In the genomic region with DNA sequence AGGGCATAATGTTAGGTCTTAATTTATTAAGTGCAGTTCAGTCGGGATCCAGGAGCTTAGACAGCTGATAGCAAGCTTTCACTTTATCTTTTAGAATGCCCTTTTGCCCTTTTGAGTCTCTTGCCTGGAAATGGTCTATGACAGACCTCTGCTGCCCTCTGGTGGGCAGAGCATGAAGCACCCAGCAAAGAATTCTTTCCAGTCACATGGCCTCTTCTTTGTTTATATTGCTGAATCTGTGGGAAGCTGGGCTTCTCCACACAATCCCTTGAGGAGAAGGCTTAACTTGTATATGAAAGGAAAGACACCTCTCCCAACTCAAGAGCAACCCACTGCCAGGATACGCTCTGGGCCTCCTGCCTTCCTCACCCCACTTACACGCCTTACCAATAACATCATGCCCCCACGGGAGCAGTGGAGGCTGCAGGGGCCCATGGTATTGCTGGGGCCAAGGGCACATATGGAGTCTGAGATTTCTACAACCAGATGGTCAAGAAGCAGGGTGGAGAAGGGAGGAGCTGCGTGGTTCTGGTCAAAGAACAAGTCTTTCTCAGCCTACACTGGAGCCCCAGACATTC, we compare ENCODE assay signal across 8 cellular contexts. TPM values are rescaled to one million over a fixed set of nuclear protein-coding genes. Genes with fewer than 3 reads are reported as not detected.
DNase-seq lines count a peak whose midpoint lies in the region; ATAC-seq, FAIRE-seq and TF ChIP-seq lines count a peak whose summit lies in the region.

No MANE protein-coding gene starts in this region.

- DNase-seq in Ammon's horn (ENCODE audit: low spot score) (peak; percentile 85), HAP-1 (ENCODE audit: low spot score in 2 of 2) (peak; percentile 80 to 87), NCI-H446 (lab: John Stamatoyannopoulos, UW) (peak; percentile 77 to 83), choroid plexus epithelial cell (ENCODE audit: low read depth) (peak; percentile 84), HepG2 (ENCODE audit: low spot score) (peak; percentile 92)
- DNase-seq in activated CD4-positive, alpha-beta T cell treated with anti-CD3 and anti-CD28 coated beads for 24 hours (ENCODE audit: low read depth in 2 of 2) = peak; percentile 67 to 69
- DNase-seq in stimulated activated CD4-positive, alpha-beta T cell treated with anti-CD3 and anti-CD28 coated beads, Interleukin-2, amount 100 ng/mL, for 48 hours = peak; percentile 76 to 80

- H3K4me1 ChIP-seq in HAP-1 = no peaks in the 10 kb centered on the region
- peaks cover 15% of the 10 kb centered on the region for H3K4me1 ChIP-seq in HepG2 (ENCODE audit: insufficient read depth, low read length)

- intact Hi-C loops in HepG2 (cut with micrococcal nuclease; ENCODE audit: unreplicated experiment) = loop anchor here (1.0 to 5.0 kb wide), 4 partner anchors 179 to 409 kb away; partner anchors contain the start of gene SYS1

- H3K4me3 ChIP-seq in HAP-1 (no peak overlapping the region), choroid plexus epithelial cell (ENCODE audit: low read depth, low read length) (peak overlapping the region; percentile 15), HepG2 (replicated peaks in 1 of 3; ENCODE audit: insufficient read depth in 1 of 3, low read depth in 2 of 3, low read length in 3 of 3) (peak overlapping the region in 1 of 3 experiments; percentile 44; a peak in 2 of 6 replicates)

- no peak for TF ChIP-seq POLR2A in HepG2 (IDR thresholded peaks at IDR 0.05; ENCODE audit: insufficient read depth in 1 of 2, low read depth in 2 of 2, low read length in 2 of 2)

- FAIRE-seq in HepG2 (lab: Jason Lieb, UNC) = peak; percentile 100

- peak overlapping the region; percentile 52 for H3K4me2 ChIP-seq in HepG2 (ENCODE audit: low read depth, low read length)

- no peak overlapping the region for H3K27ac ChIP-seq in HepG2 (ENCODE audit: extremely low read length, insufficient read depth, low read length)

- TF ChIP-seq EP300 in HepG2 (IDR thresholded peaks at IDR 0.05; ENCODE audit: low read depth in 2 of 2, low read length in 2 of 2) = 0 out of 4 replicates have a peak, but pooled peaks of 1 of the 2 experiments have one; percentile 1
- TF ChIP-seq EP300 in HepG2 (CRISPR knock-in tag; IDR thresholded peaks at IDR 0.05; ENCODE audit: borderline replicate concordance) = no peak

- 8% methylated on average over 5 of the region's 5 CpGs for WGBS in HepG2 (ENCODE audit: low lambda C conversion rate)

- peak overlapping the region; percentile 78 for H2AFZ ChIP-seq in HepG2 (ENCODE audit: low read length)

- H3K9ac ChIP-seq in HepG2 (ENCODE audit: insufficient read depth, low read depth, low read length) = no peak overlapping the region

- TF ChIP-seq CTCF in choroid plexus epithelial cell (conservative IDR thresholded peaks at IDR 0.05; ENCODE audit: low read depth, low read length) = peak; percentile 97
- peak; percentile 97 for TF ChIP-seq CTCF in HepG2 (CRISPR knock-in tag; IDR thresholded peaks at IDR 0.05)

- in situ Hi-C loops in HAP-1 (cut with MboI; ENCODE audit: low sequenced_read_pairs) = loop anchor here (5.0 to 10.0 kb wide), 3 partner anchors 229 to 456 kb away; no protein-coding TSS in a partner anchor
- in situ Hi-C loops in HepG2 (cut with HindIII; ENCODE audit: extremely low pct_ligation_motif_present, low pct_unique_long_range_greater_than_20kb) = loop anchor here (5.0 kb wide), 4 partner anchors 174 to 454 kb away; partner anchors contain the start of gene EPPIN

- H3K27me3 ChIP-seq in HAP-1 (ENCODE audit: low read depth) = peaks cover 21% of the 10 kb centered on the region
- peaks cover 2 to 15% of the 10 kb centered on the region in 2 experiments; a peak in 3 of 5 replicates for H3K27me3 ChIP-seq in HepG2 (ENCODE audit: control insufficient read depth in 1 of 2, insufficient read depth in 2 of 2, low read length in 2 of 2)

- TF ChIP-seq RAD21 in HepG2 (CRISPR knock-in tag; IDR thresholded peaks at IDR 0.05) = peak; percentile 99

- BruUV-seq in HepG2 (replicated peaks; lab: Mats Ljungman, UMichigan) = no TSS peak

- CTCF ChIA-PET in HepG2 (lab: Yijun Ruan, JAX; ENCODE audit: low intra/inter-chr PET ratio, low total read pairs) = interaction anchor here (1.0 to 3.6 kb wide), 10 partner anchors 176 to 452 kb away, joined by 3 to 95 read pairs (median 8); no protein-coding TSS in a partner anchor

- POLR2A ChIA-PET in HepG2 (lab: Yijun Ruan, JAX) = interaction anchor here (0.9 to 1.9 kb wide), 11 partner anchors 8 to 452 kb away, joined by 3 to 8 read pairs (median 4); partner anchors contain the start of genes DNTTIP1, SYS1 and WFDC3

- H3K79me2 ChIP-seq in HepG2 (ENCODE audit: insufficient read depth, low read length) = no peaks in the 10 kb centered on the region

- H4K20me1 ChIP-seq in HepG2 (ENCODE audit: insufficient read depth, low read length) = no peaks in the 10 kb centered on the region

- ATAC-seq in HepG2 (peak; percentile 90), GM21786 (IDR thresholded peaks at IDR 0.05; ENCODE audit: unreplicated experiment) (no peak)

- H3K9me3 ChIP-seq in HAP-1 (no peaks in the 10 kb centered on the region), HepG2 (ENCODE audit: low read length) (no peaks in the 10 kb centered on the region)

- H3K36me3 ChIP-seq in HAP-1 (replicated peaks) (no peaks in the 10 kb centered on the region), HepG2 (replicated peaks in 1 of 2; ENCODE audit: control insufficient read depth in 1 of 2, insufficient read depth in 2 of 2, low read length in 2 of 2) (no peaks in the 10 kb centered on the region)

RNA-seq across cellular contexts. Expression of gene WFDC3, which starts 20.4 kb away (rescaled TPM):
- total RNA-seq in HepG2 (2016; rRNA removed; fragmentation: Illumina TruSeq; extraction: Trizol) = 0.40 and 0.58 TPM in 2 replicates
- total RNA-seq in HepG2 (2016; cell fraction: cytosol; rRNA removed; fragmentation: Illumina TruSeq; extraction: Trizol; ENCODE audit: low read depth) = not detected in 2 replicates
- total RNA-seq in HepG2 (2016; cell fraction: insoluble cytoplasmic fraction; rRNA removed; fragmentation: Illumina TruSeq; extraction: Trizol) = not detected in 2 replicates
- total RNA-seq in HepG2 (2016; cell fraction: membrane; rRNA removed; fragmentation: Illumina TruSeq; extraction: Trizol) = not detected in 2 replicates
- total RNA-seq in HepG2 (2016; cell fraction: nucleus; rRNA removed; fragmentation: Illumina TruSeq; extraction: Trizol) = not detected in 2 replicates
- 0.33 TPM in 1 of 2 replicates, not detected in the other for polyA plus RNA-seq in HepG2 (2011; rRNA removed)
- 0.28 and 0.32 TPM in 2 replicates for polyA plus RNA-seq in HepG2 (2011; cell fraction: cytosol; rRNA removed)
- not detected in 2 replicates for polyA plus RNA-seq in HepG2 (2011; cell fraction: nucleus; rRNA removed)
- polyA plus RNA-seq in HepG2 (2012) = not detected in 2 replicates
- polyA plus RNA-seq in HepG2 (2016; cell fraction: cytosol; fragmentation: Illumina TruSeq; extraction: Trizol; ENCODE audit: low read depth) = 0.69 TPM in 1 of 2 replicates, not detected in the other
- polyA plus RNA-seq in HepG2 (2016; cell fraction: insoluble cytoplasmic fraction; fragmentation: Illumina TruSeq; extraction: Trizol; ENCODE audit: low read depth) = 0.67 TPM in 1 of 2 replicates, not detected in the other
- polyA plus RNA-seq in HepG2 (2016; cell fraction: membrane; fragmentation: Illumina TruSeq; extraction: Trizol; ENCODE audit: low read depth) = 0.76 TPM in 1 of 2 replicates, not detected in the other
- not detected in 2 replicates for polyA plus RNA-seq in HepG2 (2016; cell fraction: nucleus; fragmentation: Illumina TruSeq; extraction: Trizol; ENCODE audit: insufficient read depth, low read depth)
- polyA minus RNA-seq in HepG2 (2011; rRNA and poly(A)+ RNA removed; ENCODE audit: low replicate concordance) = not detected in 2 replicates
- polyA minus RNA-seq in HepG2 (2011; cell fraction: cytosol; rRNA and poly(A)+ RNA removed) = not detected in 2 replicates
- polyA minus RNA-seq in HepG2 (2011; cell fraction: nucleus; rRNA and poly(A)+ RNA removed) = 1.0 TPM in 1 of 2 replicates, not detected in the other

RNA-seq across cellular contexts. Expression of gene DNTTIP1, which starts 20.5 kb away (rescaled TPM):
- 23.2 and 40.1 TPM in 2 replicates for total RNA-seq in HepG2 (2016; rRNA removed; fragmentation: Illumina TruSeq; extraction: Trizol)
- 7.7 TPM in 2 replicates for total RNA-seq in HepG2 (2016; cell fraction: cytosol; rRNA removed; fragmentation: Illumina TruSeq; extraction: Trizol; ENCODE audit: low read depth)
- 24.8 and 38.1 TPM in 2 replicates for total RNA-seq in HepG2 (2016; cell fraction: insoluble cytoplasmic fraction; rRNA removed; fragmentation: Illumina TruSeq; extraction: Trizol)
- total RNA-seq in HepG2 (2016; cell fraction: membrane; rRNA removed; fragmentation: Illumina TruSeq; extraction: Trizol) = 16.6 and 17.9 TPM in 2 replicates
- 22.3 and 25.4 TPM in 2 replicates for total RNA-seq in HepG2 (2016; cell fraction: nucleus; rRNA removed; fragmentation: Illumina TruSeq; extraction: Trizol)
- 56.7 and 56.8 TPM in 2 replicates for polyA plus RNA-seq in HepG2 (2011; rRNA removed)
- polyA plus RNA-seq in HepG2 (2011; cell fraction: cytosol; rRNA removed) = 53.3 and 67.0 TPM in 2 replicates
- 32.3 and 33.3 TPM in 2 replicates for polyA plus RNA-seq in HepG2 (2011; cell fraction: nucleus; rRNA removed)
- 30.3 and 40.0 TPM in 2 replicates for polyA plus RNA-seq in HepG2 (2012)
- 14.1 and 14.5 TPM in 2 replicates for polyA plus RNA-seq in HepG2 (2016; cell fraction: cytosol; fragmentation: Illumina TruSeq; extraction: Trizol; ENCODE audit: low read depth)
- 67.9 and 72.1 TPM in 2 replicates for polyA plus RNA-seq in HepG2 (2016; cell fraction: insoluble cytoplasmic fraction; fragmentation: Illumina TruSeq; extraction: Trizol; ENCODE audit: low read depth)
- 21.7 and 24.7 TPM in 2 replicates for polyA plus RNA-seq in HepG2 (2016; cell fraction: membrane; fragmentation: Illumina TruSeq; extraction: Trizol; ENCODE audit: low read depth)
- polyA plus RNA-seq in HepG2 (2016; cell fraction: nucleus; fragmentation: Illumina TruSeq; extraction: Trizol; ENCODE audit: insufficient read depth, low read depth) = 53.7 and 62.4 TPM in 2 replicates
- 18.2 and 34.1 TPM in 2 replicates for polyA minus RNA-seq in HepG2 (2011; rRNA and poly(A)+ RNA removed; ENCODE audit: low replicate concordance)
- 20.2 and 22.0 TPM in 2 replicates for polyA minus RNA-seq in HepG2 (2011; cell fraction: cytosol; rRNA and poly(A)+ RNA removed)
- 11.3 and 22.8 TPM in 2 replicates for polyA minus RNA-seq in HepG2 (2011; cell fraction: nucleus; rRNA and poly(A)+ RNA removed)

RNA-seq across cellular contexts. Expression of gene UBE2C, which starts 41.2 kb away (rescaled TPM):
- 123 and 139 TPM in 2 replicates for total RNA-seq in HepG2 (2016; rRNA removed; fragmentation: Illumina TruSeq; extraction: Trizol)
- total RNA-seq in HepG2 (2016; cell fraction: cytosol; rRNA removed; fragmentation: Illumina TruSeq; extraction: Trizol; ENCODE audit: low read depth) = 108 and 125 TPM in 2 replicates
- 118 and 139 TPM in 2 replicates for total RNA-seq in HepG2 (2016; cell fraction: insoluble cytoplasmic fraction; rRNA removed; fragmentation: Illumina TruSeq; extraction: Trizol)
- total RNA-seq in HepG2 (2016; cell fraction: membrane; rRNA removed; fragmentation: Illumina TruSeq; extraction: Trizol) = 79.5 and 81.6 TPM in 2 replicates
- total RNA-seq in HepG2 (2016; cell fraction: nucleus; rRNA removed; fragmentation: Illumina TruSeq; extraction: Trizol) = 34.2 and 41.5 TPM in 2 replicates
- polyA plus RNA-seq in HepG2 (2011; rRNA removed) = 58.6 and 100 TPM in 2 replicates
- 63.8 and 96.2 TPM in 2 replicates for polyA plus RNA-seq in HepG2 (2011; cell fraction: cytosol; rRNA removed)
- 29.8 and 37.6 TPM in 2 replicates for polyA plus RNA-seq in HepG2 (2011; cell fraction: nucleus; rRNA removed)
- 47.4 and 65.0 TPM in 2 replicates for polyA plus RNA-seq in HepG2 (2012)
- 79.9 and 83.0 TPM in 2 replicates for polyA plus RNA-seq in HepG2 (2016; cell fraction: cytosol; fragmentation: Illumina TruSeq; extraction: Trizol; ENCODE audit: low read depth)
- 212 and 226 TPM in 2 replicates for polyA plus RNA-seq in HepG2 (2016; cell fraction: insoluble cytoplasmic fraction; fragmentation: Illumina TruSeq; extraction: Trizol; ENCODE audit: low read depth)
- 72.2 and 74.7 TPM in 2 replicates for polyA plus RNA-seq in HepG2 (2016; cell fraction: membrane; fragmentation: Illumina TruSeq; extraction: Trizol; ENCODE audit: low read depth)
- 105 and 106 TPM in 2 replicates for polyA plus RNA-seq in HepG2 (2016; cell fraction: nucleus; fragmentation: Illumina TruSeq; extraction: Trizol; ENCODE audit: insufficient read depth, low read depth)
- 49.8 and 263 TPM in 2 replicates for polyA minus RNA-seq in HepG2 (2011; rRNA and poly(A)+ RNA removed; ENCODE audit: low replicate concordance)
- 28.6 and 38.5 TPM in 2 replicates for polyA minus RNA-seq in HepG2 (2011; cell fraction: cytosol; rRNA and poly(A)+ RNA removed)
- polyA minus RNA-seq in HepG2 (2011; cell fraction: nucleus; rRNA and poly(A)+ RNA removed) = 13.6 and 17.3 TPM in 2 replicates

RNA-seq across cellular contexts. Expression of gene SPINT4, which starts 49.1 kb away (rescaled TPM):
- not detected in 2 replicates for total RNA-seq in HepG2 (2016; rRNA removed; fragmentation: Illumina TruSeq; extraction: Trizol)
- total RNA-seq in HepG2 (2016; cell fraction: cytosol; rRNA removed; fragmentation: Illumina TruSeq; extraction: Trizol; ENCODE audit: low read depth) = not detected in 2 replicates
- total RNA-seq in HepG2 (2016; cell fraction: insoluble cytoplasmic fraction; rRNA removed; fragmentation: Illumina TruSeq; extraction: Trizol) = not detected in 2 replicates
- not detected in 2 replicates for total RNA-seq in HepG2 (2016; cell fraction: membrane; rRNA removed; fragmentation: Illumina TruSeq; extraction: Trizol)
- not detected in 2 replicates for total RNA-seq in HepG2 (2016; cell fraction: nucleus; rRNA removed; fragmentation: Illumina TruSeq; extraction: Trizol)
- not detected in 2 replicates for polyA plus RNA-seq in HepG2 (2011; rRNA removed)
- not detected in 2 replicates for polyA plus RNA-seq in HepG2 (2011; cell fraction: cytosol; rRNA removed)
- not detected in 2 replicates for polyA plus RNA-seq in HepG2 (2011; cell fraction: nucleus; rRNA removed)
- not detected in 2 replicates for polyA plus RNA-seq in HepG2 (2012)
- polyA plus RNA-seq in HepG2 (2016; cell fraction: cytosol; fragmentation: Illumina TruSeq; extraction: Trizol; ENCODE audit: low read depth) = not detected in 2 replicates
- not detected in 2 replicates for polyA plus RNA-seq in HepG2 (2016; cell fraction: insoluble cytoplasmic fraction; fragmentation: Illumina TruSeq; extraction: Trizol; ENCODE audit: low read depth)
- not detected in 2 replicates for polyA plus RNA-seq in HepG2 (2016; cell fraction: membrane; fragmentation: Illumina TruSeq; extraction: Trizol; ENCODE audit: low read depth)
- polyA plus RNA-seq in HepG2 (2016; cell fraction: nucleus; fragmentation: Illumina TruSeq; extraction: Trizol; ENCODE audit: insufficient read depth, low read depth) = not detected in 2 replicates
- polyA minus RNA-seq in HepG2 (2011; rRNA and poly(A)+ RNA removed; ENCODE audit: low replicate concordance) = not detected in 2 replicates
- polyA minus RNA-seq in HepG2 (2011; cell fraction: cytosol; rRNA and poly(A)+ RNA removed) = not detected in 2 replicates
- polyA minus RNA-seq in HepG2 (2011; cell fraction: nucleus; rRNA and poly(A)+ RNA removed) = not detected in 2 replicates

RNA-seq across cellular contexts. Expression of gene TNNC2, which starts 55.8 kb away (rescaled TPM):
- total RNA-seq in HepG2 (2016; rRNA removed; fragmentation: Illumina TruSeq; extraction: Trizol) = 4.7 and 7.1 TPM in 2 replicates
- 1.9 TPM in 2 replicates for total RNA-seq in HepG2 (2016; cell fraction: cytosol; rRNA removed; fragmentation: Illumina TruSeq; extraction: Trizol; ENCODE audit: low read depth)
- total RNA-seq in HepG2 (2016; cell fraction: insoluble cytoplasmic fraction; rRNA removed; fragmentation: Illumina TruSeq; extraction: Trizol) = 3.9 and 7.3 TPM in 2 replicates
- total RNA-seq in HepG2 (2016; cell fraction: membrane; rRNA removed; fragmentation: Illumina TruSeq; extraction: Trizol) = 1.4 and 2.9 TPM in 2 replicates
- 0.78 and 1.0 TPM in 2 replicates for total RNA-seq in HepG2 (2016; cell fraction: nucleus; rRNA removed; fragmentation: Illumina TruSeq; extraction: Trizol)
- 1.8 and 2.5 TPM in 2 replicates for polyA plus RNA-seq in HepG2 (2011; rRNA removed)
- polyA plus RNA-seq in HepG2 (2011; cell fraction: cytosol; rRNA removed) = 4.6 and 5.7 TPM in 2 replicates
- 1.7 and 1.9 TPM in 2 replicates for polyA plus RNA-seq in HepG2 (2011; cell fraction: nucleus; rRNA removed)
- polyA plus RNA-seq in HepG2 (2012) = 2.2 and 3.6 TPM in 2 replicates
- 1.7 and 2.4 TPM in 2 replicates for polyA plus RNA-seq in HepG2 (2016; cell fraction: cytosol; fragmentation: Illumina TruSeq; extraction: Trizol; ENCODE audit: low read depth)
- polyA plus RNA-seq in HepG2 (2016; cell fraction: insoluble cytoplasmic fraction; fragmentation: Illumina TruSeq; extraction: Trizol; ENCODE audit: low read depth) = 8.8 and 10.1 TPM in 2 replicates
- 1.5 and 1.8 TPM in 2 replicates for polyA plus RNA-seq in HepG2 (2016; cell fraction: membrane; fragmentation: Illumina TruSeq; extraction: Trizol; ENCODE audit: low read depth)
- polyA plus RNA-seq in HepG2 (2016; cell fraction: nucleus; fragmentation: Illumina TruSeq; extraction: Trizol; ENCODE audit: insufficient read depth, low read depth) = 3.3 and 3.6 TPM in 2 replicates
- polyA minus RNA-seq in HepG2 (2011; rRNA and poly(A)+ RNA removed; ENCODE audit: low replicate concordance) = 1.7 and 2.9 TPM in 2 replicates
- polyA minus RNA-seq in HepG2 (2011; cell fraction: cytosol; rRNA and poly(A)+ RNA removed) = 1.3 TPM in 1 of 2 replicates, not detected in the other
- polyA minus RNA-seq in HepG2 (2011; cell fraction: nucleus; rRNA and poly(A)+ RNA removed) = 1.3 and 1.7 TPM in 2 replicates
